In genomic region chr19:11963566-11964355, GRCh38 we compare ENCODE assay signal across 8 cellular contexts. TPM values are rescaled to one million over a fixed set of nuclear protein-coding genes. Genes with fewer than 3 reads are reported as not detected.
DNase-seq lines count a peak whose midpoint lies in the region; ATAC-seq, FAIRE-seq and TF ChIP-seq lines count a peak whose summit lies in the region.

No MANE protein-coding gene starts in this region.

- DNase-seq in GM06990 (ENCODE audit: extremely low read depth, insufficient read length) (peak; percentile 56), NCI-H1092 treated with DMSO at 0.1 percent for 48 hours (lab: John Stamatoyannopoulos, UW) (peak; percentile 68), UCSD-AML1 (lab: John Stamatoyannopoulos, UW; ENCODE audit: unreplicated experiment) (peak; percentile 73), K562 (ENCODE audit: extremely low read depth in 1 of 4, low spot score in 3 of 4) (peak; percentile 52 to 70 (median 61))

- peak; percentile 77 for FAIRE-seq in K562 (lab: Jason Lieb, UNC)

- WGBS in K562 (ENCODE audit: insufficient coverage, low coverage, missing lambda C conversion rate): 7% methylated on average over 26 of the region's 26 CpGs

- no peak overlapping the region for H3K4me2 ChIP-seq in K562 (ENCODE audit: insufficient read depth, low read length)
- H3K4me2 ChIP-seq in skeletal muscle satellite cell (ENCODE audit: low read length): peak overlapping the region; percentile 83

- H3K36me3 ChIP-seq in GM06990 (ENCODE audit: control insufficient read depth, insufficient read depth, low read length): no peaks in the 10 kb centered on the region
- H3K36me3 ChIP-seq in K562 (ENCODE audit: control insufficient read depth, insufficient read depth, low read length): no peaks in the 10 kb centered on the region
- H3K36me3 ChIP-seq in skeletal muscle satellite cell (ENCODE audit: insufficient read depth, low read length): no peaks in the 10 kb centered on the region

- no peak overlapping the region for H3K27ac ChIP-seq in K562 (ENCODE audit: extremely low read depth, low read depth, low read length)

- H4K20me1 ChIP-seq in K562 (replicated peaks; ENCODE audit: control insufficient read depth, insufficient read depth, low read length): no peaks in the 10 kb centered on the region

- CTCF ChIA-PET in K562 (lab: Yijun Ruan, JAX; ENCODE audit: low intra/inter-chr PET ratio): no interaction called here

- no peaks in the 10 kb centered on the region; the same call in 1 of the 2 replicates for H3K9me3 ChIP-seq in K562 (replicated peaks; ENCODE audit: control insufficient read depth, insufficient read depth, low read depth, low read length)
- peaks cover 2% of the 10 kb centered on the region for H3K9me3 ChIP-seq in iPS-18c (ENCODE audit: control insufficient read depth, insufficient read depth, low read length)
- H3K9me3 ChIP-seq in skeletal muscle satellite cell (replicated peaks; ENCODE audit: low read length): no peaks in the 10 kb centered on the region

- H3K4me1 ChIP-seq in K562 (replicated peaks in 1 of 2; ENCODE audit: control insufficient read depth in 2 of 2, insufficient read depth in 2 of 2, low read length in 2 of 2) (peaks cover 0 to 7% of the 10 kb centered on the region in 2 experiments; a peak in 2 of 5 replicates), skeletal muscle satellite cell (ENCODE audit: control insufficient read depth, insufficient read depth, low read length) (peaks cover 7% of the 10 kb centered on the region)

- TF ChIP-seq POLR2A in K562 (conservative IDR thresholded peaks at IDR 0.05): no peak

- H2AFZ ChIP-seq in K562 (ENCODE audit: low read depth, low read length): no peak overlapping the region

- H3K9me1 ChIP-seq in K562 (ENCODE audit: control insufficient read depth, insufficient read depth, low read length): no peaks in the 10 kb centered on the region

- peak in 1 of 2 experiments; percentile 51; a peak in 2 of 4 replicates for TF ChIP-seq RAD21 in K562 (CRISPR knock-in tag; conservative IDR thresholded peaks at IDR 0.05 in 1 of 2, IDR thresholded peaks at IDR 0.05 in 1 of 2)

- POLR2A ChIA-PET in K562 (lab: Yijun Ruan, JAX): interaction anchor here (1.0 kb wide), 2 partner anchors 59 to 177 kb away, joined by 3 to 5 read pairs; partner anchors contain the start of gene ZNF20

- TF ChIP-seq EP300 in K562 (IDR thresholded peaks at IDR 0.05; ENCODE audit: low read length): no peak

- H3K79me2 ChIP-seq in K562 (ENCODE audit: control insufficient read depth, insufficient read depth, low read length): no peaks in the 10 kb centered on the region

- BruUV-seq in K562 (replicated peaks; lab: Mats Ljungman, UMichigan): no TSS peak

- H3K27me3 ChIP-seq in GM06990 (replicated peaks; ENCODE audit: control insufficient read depth, insufficient read depth, low read length): no peaks in the 10 kb centered on the region
- no peaks in the 10 kb centered on the region for H3K27me3 ChIP-seq in K562 (ENCODE audit: control insufficient read depth in 2 of 2, insufficient read depth in 2 of 2, low read length in 2 of 2)
- no peaks in the 10 kb centered on the region for H3K27me3 ChIP-seq in skeletal muscle satellite cell (ENCODE audit: control insufficient read depth, insufficient read depth, low read length)

- ATAC-seq in K562 (peak; percentile 95), GM19455 (IDR thresholded peaks at IDR 0.05; ENCODE audit: unreplicated experiment) (no peak), HG03045 (IDR thresholded peaks at IDR 0.05; ENCODE audit: unreplicated experiment) (no peak)

- TF ChIP-seq CTCF in GM06990 (IDR thresholded peaks at IDR 0.05; ENCODE audit: insufficient read depth, low read length, poor library complexity, severe bottlenecking): peak; percentile 84
- TF ChIP-seq CTCF in K562 (IDR thresholded peaks at IDR 0.05 in 2 of 3, conservative IDR thresholded peaks at IDR 0.05 in 1 of 3; ENCODE audit: insufficient read depth in 2 of 3, low read depth in 1 of 3, low read length in 3 of 3): peak; percentile 69 to 81 (median 70)

- no peak overlapping the region for H3K9ac ChIP-seq in K562 (ENCODE audit: insufficient read depth in 1 of 2, low read depth in 2 of 2, low read length in 2 of 2)
- no peak overlapping the region for H3K9ac ChIP-seq in skeletal muscle satellite cell (ENCODE audit: low read depth, low read length)

- intact Hi-C loops in K562 (cut with micrococcal nuclease): loop anchor here (1.0 kb wide), 1 partner anchor 178 kb away; no protein-coding TSS in a partner anchor

- no peak overlapping the region for H3K4me3 ChIP-seq in GM06990 (replicated peaks; ENCODE audit: low read depth, low read length)
- H3K4me3 ChIP-seq in K562: no peak overlapping the region
- peak overlapping the region; percentile 34 for H3K4me3 ChIP-seq in iPS-18c (ENCODE audit: insufficient read depth, low read depth, low read length)
- peak overlapping the region; percentile 48 for H3K4me3 ChIP-seq in skeletal muscle satellite cell (ENCODE audit: low read length)

- in situ Hi-C loops in K562 (cut with MboI): no loop called here

TF ChIP-seq in K562, 482 proteins besides CTCF, POLR2A, EP300 and RAD21 (continues in another document):
- no peak for TF ChIP-seq ARNT (IDR thresholded peaks at IDR 0.05)
- no peak for TF ChIP-seq PRMT5 (CRISPR knock-in tag; IDR thresholded peaks at IDR 0.05)
- no peak for TF ChIP-seq ZNF778 (CRISPR knock-in tag; IDR thresholded peaks at IDR 0.05)
- no peak for TF ChIP-seq ZNF589 (CRISPR knock-in tag; IDR thresholded peaks at IDR 0.05; ENCODE audit: low read depth)
- TF ChIP-seq CEBPG (CRISPR knock-in tag; IDR thresholded peaks at IDR 0.05): no peak
- TF ChIP-seq CEBPG (tag; conservative IDR thresholded peaks at IDR 0.05 in 1 of 2, IDR thresholded peaks at IDR 0.05 in 1 of 2): no peak
- TF ChIP-seq U2AF2 (optimal IDR thresholded peaks at IDR 0.05; ENCODE audit: low read depth, low read length): no peak
- no peak for TF ChIP-seq PBX2 (CRISPR knock-in tag; IDR thresholded peaks at IDR 0.05; ENCODE audit: low read depth)
- TF ChIP-seq PBX2 (tag; conservative IDR thresholded peaks at IDR 0.05; ENCODE audit: low read depth): no peak

RNA-seq across cellular contexts. Expression of gene ZNF763, which starts 1.1 kb away (rescaled TPM):
- total RNA-seq in K562 (2011; cell fraction: chromatin; rRNA removed; ENCODE audit: low replicate concordance): 0.21 and 0.86 TPM in 2 replicates
- 0.53 TPM in 1 of 2 replicates, not detected in the other for total RNA-seq in K562 (2011; cell fraction: nucleolus; rRNA removed)
- total RNA-seq in K562 (2011; cell fraction: nucleoplasm; rRNA removed): 0.46 TPM in 1 of 2 replicates, not detected in the other
- total RNA-seq in K562 (2014; rRNA removed) (not detected in 2 replicates), K562 (2014; rRNA removed; fragmentation: Illumina TruSeq; extraction: Trizol) (0.11 and 0.29 TPM in 2 replicates), K562 (2015; rRNA removed; fragmentation: Illumina TruSeq; extraction: Trizol) (0.19 and 0.22 TPM in 2 replicates), K562 (2021) (0.22 TPM in 1 of 2 replicates, not detected in the other)
- polyA plus RNA-seq in K562 (2011; rRNA removed) (0.10 and 0.22 TPM in 2 replicates), K562 (2014; fragmentation: Illumina TruSeq; extraction: Trizol) (0.14 and 0.28 TPM in 2 replicates), K562 (2014; fragmentation: Nextera tagmentation; extraction: Ambion mirVana) (under 1 TPM in 1 of 2 experiments, not detected in 1; 0.08 TPM), K562 (2014; rRNA removed) (not detected in 2 replicates)
- polyA plus RNA-seq in K562 (2011; cell fraction: cytosol; rRNA removed): 0.01 and 0.06 TPM in 2 replicates
- 0.13 and 0.22 TPM in 2 replicates for polyA plus RNA-seq in K562 (2011; cell fraction: nucleus; rRNA removed)
- 0.03 and 0.06 TPM in 2 replicates for polyA plus RNA-seq in K562 (2012)
- 0.39 and 0.51 TPM in 2 replicates for polyA minus RNA-seq in K562 (2011; rRNA and poly(A)+ RNA removed)
- polyA minus RNA-seq in K562 (2011; cell fraction: cytosol; rRNA and poly(A)+ RNA removed): not detected in 2 replicates
- polyA minus RNA-seq in K562 (2011; cell fraction: nucleus; rRNA and poly(A)+ RNA removed): 0.56 TPM in 1 of 2 replicates, not detected in the other
- 0.66 and 1.8 TPM in 2 replicates for total RNA-seq in skeletal muscle satellite cell (2012; rRNA removed)

RNA-seq across cellular contexts. Expression of gene ZNF700, which starts 38.9 kb away (rescaled TPM):
- total RNA-seq in K562 (2011; cell fraction: chromatin; rRNA removed; ENCODE audit: low replicate concordance): 20.3 and 84.4 TPM in 2 replicates
- total RNA-seq in K562 (2011; cell fraction: nucleolus; rRNA removed): 11.2 and 17.1 TPM in 2 replicates
- total RNA-seq in K562 (2011; cell fraction: nucleoplasm; rRNA removed): 20.5 and 24.1 TPM in 2 replicates
- total RNA-seq in K562 (2014; rRNA removed) (10.3 TPM in 2 replicates), K562 (2014; rRNA removed; fragmentation: Illumina TruSeq; extraction: Trizol) (23.2 and 27.5 TPM in 2 replicates), K562 (2015; rRNA removed; fragmentation: Illumina TruSeq; extraction: Trizol) (18.9 and 19.0 TPM in 2 replicates), K562 (2021) (12.2 and 14.1 TPM in 2 replicates)
- polyA plus RNA-seq in K562 (2011; rRNA removed) (20.0 and 24.7 TPM in 2 replicates), K562 (2014; fragmentation: Illumina TruSeq; extraction: Trizol) (12.7 and 13.3 TPM in 2 replicates), K562 (2014; fragmentation: Nextera tagmentation; extraction: Ambion mirVana) (10 to 100 TPM; 11.5 to 13.3 TPM), K562 (2014; rRNA removed) (11.5 and 15.3 TPM in 2 replicates)
- 2.3 and 5.6 TPM in 2 replicates for polyA plus RNA-seq in K562 (2011; cell fraction: cytosol; rRNA removed)
- polyA plus RNA-seq in K562 (2011; cell fraction: nucleus; rRNA removed): 20.4 and 21.4 TPM in 2 replicates
- polyA plus RNA-seq in K562 (2012): 7.9 and 10.1 TPM in 2 replicates
- polyA minus RNA-seq in K562 (2011; rRNA and poly(A)+ RNA removed): 28.3 and 33.1 TPM in 2 replicates
- polyA minus RNA-seq in K562 (2011; cell fraction: cytosol; rRNA and poly(A)+ RNA removed): 8.1 TPM in 2 replicates
- polyA minus RNA-seq in K562 (2011; cell fraction: nucleus; rRNA and poly(A)+ RNA removed): 5.3 and 12.0 TPM in 2 replicates
- 7.1 and 7.9 TPM in 2 replicates for total RNA-seq in skeletal muscle satellite cell (2012; rRNA removed)

Comparison
In these comparisons a context has a peak if more than half of its experiments do, and no peak if none do; other contexts are left out.
1. H3K4me3 ChIP-seq: peak in iPS-18c (single experiment) and skeletal muscle satellite cell (single experiment); none in GM06990 (single experiment) and K562 (single experiment).
2. Peak in every context shown above with its lines, with median percentiles within 50 percentile points of each other: DNase-seq.